21 cellular contexts compared by ENCODE assay signal in the genomic region with DNA sequence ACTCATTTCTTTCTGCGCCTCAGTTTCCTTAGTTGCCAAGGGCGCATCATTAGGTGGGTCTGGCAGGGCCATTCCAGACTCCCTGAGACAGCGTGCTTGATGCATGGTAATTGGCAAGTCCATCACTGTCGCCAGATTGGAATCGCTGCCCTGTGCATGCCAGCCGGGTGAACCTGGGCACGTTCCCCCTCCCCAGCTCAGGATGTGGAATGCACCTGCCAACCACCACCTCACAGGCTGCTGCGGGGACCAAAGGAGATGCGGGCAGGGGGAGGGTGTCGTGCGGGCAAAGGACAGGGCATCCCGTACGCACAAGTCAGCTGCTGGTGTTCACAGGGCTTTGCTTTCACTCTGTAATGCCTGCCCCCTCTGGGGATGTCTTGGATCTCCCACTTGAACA.
"Had no signal": no experiment of that assay in that cellular context is flagged by ENCODE, and none has a peak within 500 bp of the region (broad histone marks: within the 10 kb centered on the region; RNA-seq: fewer than 3 reads in every experiment).

No MANE protein-coding gene starts in this region.

- FAIRE-seq: keratinocyte had no signal

- DNase-seq: colonic mucosa; effector CD8-positive, alpha-beta T cell; endodermal cell; foreskin fibroblast; gastrocnemius medialis; mesenchymal stem cell; mucosa of descending colon; naive B cell; nucleus accumbens; psoas muscle; right cardiac atrium; stimulated activated CD4-positive, alpha-beta T cell treated with anti-CD3 and anti-CD28 coated beads, Interleukin-15, amount 100 ng/mL, for 24 hours; stimulated activated CD4-positive, alpha-beta T cell treated with anti-CD3 and anti-CD28 coated beads, Interleukin-2, amount 100 ng/mL, for 48 hours; stimulated activated naive B cell treated with anti-CD40 and anti-IgM and Interleukin-4, amounts not matched to agents 10 μg/mL and 1 μg/mL and 100 μg/mL, for 72 hours; thyroid gland had no signal

- H3K27ac ChIP-seq: colonic mucosa, epithelial cell of prostate, gastrocnemius medialis, neural progenitor cell, psoas muscle, thyroid gland had no signal

- H2AFZ ChIP-seq: neural progenitor cell had no signal

- H3K4me3 ChIP-seq: colonic mucosa, gastrocnemius medialis, mucosa of descending colon, neural progenitor cell, psoas muscle, skin epidermis, thyroid gland had no signal

- H3K36me3 ChIP-seq: colonic mucosa, gastrocnemius medialis, neural progenitor cell, thyroid gland had no signal

- ATAC-seq: esophagus mucosa; gastrocnemius medialis; left lobe of liver; mucosa of descending colon; psoas muscle; right cardiac atrium; stimulated activated naive B cell treated with anti-CD40 and anti-IgM and Interleukin-4, amounts not matched to agents 10 μg/mL and 1 μg/mL and 100 μg/mL, for 72 hours had no signal

- H3K9ac ChIP-seq: neural progenitor cell had no signal

- H3K4me2 ChIP-seq: neural progenitor cell had no signal

- H3K9me3 ChIP-seq: colonic mucosa, gastrocnemius medialis, mucosa of descending colon, psoas muscle, thyroid gland had no signal

- H3K27me3 ChIP-seq: colonic mucosa, gastrocnemius medialis, neural progenitor cell, thyroid gland had no signal
